ENCODE assay signal across 22 cellular contexts in the genomic region with DNA sequence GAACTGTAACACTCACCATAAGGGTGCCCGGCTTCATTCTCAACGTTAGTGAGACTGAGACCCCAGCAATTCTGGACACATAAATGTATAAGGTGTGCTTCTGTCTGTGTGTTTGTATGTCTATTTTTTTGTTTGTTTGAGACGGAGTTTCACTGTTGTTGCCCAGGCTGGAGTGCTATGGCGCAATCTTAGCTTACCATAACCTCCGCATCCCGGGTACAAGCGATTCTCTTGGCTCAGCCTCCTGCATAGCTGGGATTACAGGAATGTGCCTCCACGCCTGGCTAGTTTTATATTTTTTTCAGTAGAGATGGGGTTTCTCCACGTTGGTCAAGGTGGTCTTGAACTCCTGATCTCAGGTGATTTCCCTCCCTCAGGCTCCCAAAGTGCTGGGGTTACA. TPM values are rescaled to one million over a fixed set of nuclear protein-coding genes. Genes with fewer than 3 reads are reported as not detected.
DNase-seq lines count a peak whose midpoint lies in the region; ATAC-seq and TF ChIP-seq lines count a peak whose summit lies in the region.
"Had no signal": no experiment of that assay in that cellular context is flagged by ENCODE, and none has a peak within 500 bp of the region (broad histone marks: within the 10 kb centered on the region; RNA-seq: fewer than 3 reads in every experiment).

No MANE protein-coding gene starts in this region.

- H2AFZ ChIP-seq in hepatocyte (no peak overlapping the region), trophoblast cell (ENCODE audit: insufficient read depth, low read length, poor library complexity) (no peak overlapping the region)

- H3K9ac ChIP-seq in trophoblast cell (ENCODE audit: low read length) = no peak overlapping the region

- H3K27ac ChIP-seq in hepatocyte (peak overlapping the region; percentile 90), trophoblast cell (ENCODE audit: low read depth, low read length) (no peak overlapping the region), stomach (peak overlapping the region; percentile 70 to 86 (median 83))
- H3K27ac ChIP-seq: 22Rv1, A549, C4-2B had no signal

- peaks cover 22% of the 10 kb centered on the region for H3K79me1 ChIP-seq in trophoblast cell (ENCODE audit: low read length)

- peak overlapping the region; percentile 63 for H4K91ac ChIP-seq in trophoblast cell (ENCODE audit: low read depth, low read length)

- H3K36me3 Mint-ChIP-seq in Calu3 (ENCODE audit: insufficient read depth, unreplicated experiment) = peaks cover 26% of the 10 kb centered on the region

- no peaks in the 10 kb centered on the region for H3K9me2 ChIP-seq in hepatocyte (replicated peaks; ENCODE audit: insufficient read depth)

- no peak overlapping the region for H3K4ac ChIP-seq in trophoblast cell (ENCODE audit: low read depth, low read length)

- H3K23ac ChIP-seq in trophoblast cell (ENCODE audit: low read length) = no peak overlapping the region

- peaks cover 7% of the 10 kb centered on the region for H3K9me3 Mint-ChIP-seq in Calu3 (ENCODE audit: low read depth, unreplicated experiment)
- H3K9me3 Mint-ChIP-seq: CD4-positive, alpha-beta T cell had no signal

- no peak overlapping the region for H3K18ac ChIP-seq in trophoblast cell (ENCODE audit: low read length)

- no peak overlapping the region for H3K14ac ChIP-seq in trophoblast cell (ENCODE audit: low read length)

- no peak overlapping the region for H3K4me3 Mint-ChIP-seq in Calu3 (ENCODE audit: low read depth, unreplicated experiment)
- H3K4me3 Mint-ChIP-seq: CD4-positive, alpha-beta T cell; HFFc6 had no signal

- H2BK120ac ChIP-seq in trophoblast cell (ENCODE audit: insufficient read depth, low read length, poor library complexity) = peak overlapping the region; percentile 10

- H4K8ac ChIP-seq in trophoblast cell (ENCODE audit: low read depth, low read length) = no peak overlapping the region

- H3K4me3 ChIP-seq in hepatocyte (no peak overlapping the region), trophoblast cell (ENCODE audit: low read depth, low read length) (no peak overlapping the region), stomach (no peak overlapping the region)
- H3K4me3 ChIP-seq: A549 had no signal

- no peak for TF ChIP-seq EP300 in stomach (IDR thresholded peaks at IDR 0.05)

- TF ChIP-seq CTCF in Calu3 (IDR thresholded peaks at IDR 0.05; ENCODE audit: unreplicated experiment) = no peak
- TF ChIP-seq CTCF in hepatocyte (IDR thresholded peaks at IDR 0.05; ENCODE audit: poor library complexity) = no peak
- TF ChIP-seq CTCF in stomach (IDR thresholded peaks at IDR 0.05) = no peak

- H3K27me3 Mint-ChIP-seq in Calu3 (ENCODE audit: unreplicated experiment) = no peaks in the 10 kb centered on the region

- H3K36me3 ChIP-seq in hepatocyte (replicated peaks; ENCODE audit: insufficient read depth, low read depth) = no peaks in the 10 kb centered on the region
- H3K36me3 ChIP-seq in trophoblast cell (ENCODE audit: control insufficient read depth in 1 of 2, insufficient read depth in 2 of 2, low read length in 2 of 2) = no peaks in the 10 kb centered on the region
- no peaks in the 10 kb centered on the region for H3K36me3 ChIP-seq in stomach

- H3K27ac Mint-ChIP-seq in Calu3 (ENCODE audit: unreplicated experiment) = peak overlapping the region; percentile 85
- H3K27ac Mint-ChIP-seq: CD4-positive, alpha-beta T cell; HFFc6 had no signal

- H3K27me3 ChIP-seq in hepatocyte = no peaks in the 10 kb centered on the region
- H3K27me3 ChIP-seq in trophoblast cell (ENCODE audit: insufficient read depth, low read length) = no peaks in the 10 kb centered on the region
- H3K27me3 ChIP-seq in stomach = no peaks in the 10 kb centered on the region

- WGBS in hepatocyte (ENCODE audit: low lambda C conversion rate, missing lambda C conversion rate) = 95% methylated on average over 9 of the region's 9 CpGs
- WGBS in trophoblast cell (ENCODE audit: extremely low coverage, insufficient coverage, insufficient read length) = no CpG with 5 or more reads among the region's 9 CpGs
- 91 to 93% (median 92%) methylated on average over 9 of the region's 9 CpGs for WGBS in stomach, 5 donors

- H3K4me1 Mint-ChIP-seq in Calu3 (ENCODE audit: low read depth, unreplicated experiment) = peaks cover 31% of the 10 kb centered on the region

- CTCF ChIA-PET in Calu3 (lab: Charles Lee) = interaction anchor here (1.3 to 1.7 kb wide), 3 partner anchors 10 to 132 kb away, joined by 3 to 14 read pairs (median 3); no protein-coding TSS in a partner anchor

- DNase-seq in Calu3 (no peak), hepatocyte (ENCODE audit: low spot score) (no peak), trophoblast cell (no peak), stomach (no peak), NCI-H2029 treated with DMSO at 0.1 percent for 48 hours (lab: John Stamatoyannopoulos, UW) (no peak), amygdala (lab: John Stamatoyannopoulos, UW) (no peak)
- DNase-seq: AML-193; Caco-2; CD4-positive, alpha-beta T cell; DMS153; DMS79; GDM1; GOT3; H7 had no signal

- H4K20me1 ChIP-seq in hepatocyte (ENCODE audit: insufficient read depth, poor library complexity, severe bottlenecking) = no peaks in the 10 kb centered on the region

- H2AK5ac ChIP-seq in trophoblast cell (ENCODE audit: low read length) = peak overlapping the region; percentile 59

- H3K4me1 ChIP-seq in hepatocyte (ENCODE audit: insufficient read depth) (peaks cover 3% of the 10 kb centered on the region), trophoblast cell (ENCODE audit: control insufficient read depth in 1 of 2, insufficient read depth in 2 of 2, low read length in 2 of 2) (peaks cover 10 to 17% of the 10 kb centered on the region in 2 experiments), stomach (peaks cover 0 to 13% (median 0%) of the 10 kb centered on the region in 4 donors)

- ATAC-seq in HG03135 (IDR thresholded peaks at IDR 0.05; ENCODE audit: unreplicated experiment) = no peak
- ATAC-seq: HCT116 had no signal

- no peak overlapping the region for H4K12ac ChIP-seq in trophoblast cell (ENCODE audit: low read depth, low read length)

- TF ChIP-seq POLR2A in stomach (IDR thresholded peaks at IDR 0.05) = no peak

- intact Hi-C loops in Calu3 (cut with micrococcal nuclease; ENCODE audit: unreplicated experiment) = loop anchor here (2.0 to 5.0 kb wide), 2 partner anchors 46 to 86 kb away; no protein-coding TSS in a partner anchor
- intact Hi-C loops in stomach (cut with DNase I; ENCODE audit: low total_unique reads) = no loop called here

- H3K9me3 ChIP-seq in hepatocyte (ENCODE audit: low read depth) = peaks cover 4% of the 10 kb centered on the region
- peaks cover 5% of the 10 kb centered on the region for H3K9me3 ChIP-seq in trophoblast cell (ENCODE audit: insufficient read depth, low read depth, low read length)
- peaks cover 0 to 10% (median 0%) of the 10 kb centered on the region in 4 donors for H3K9me3 ChIP-seq in stomach

- no TSS peak for BruUV-seq in Calu3 (replicated peaks; lab: Mats Ljungman, UMichigan)

- H3K4me2 ChIP-seq in hepatocyte (peak overlapping the region; percentile 60), trophoblast cell (ENCODE audit: low read length) (no peak overlapping the region)
- H3K4me2 ChIP-seq: A549 had no signal

- peak overlapping the region; percentile 36 for H2BK5ac ChIP-seq in trophoblast cell (ENCODE audit: low read depth, low read length, poor library complexity)

- H3K79me2 ChIP-seq in hepatocyte (no peaks in the 10 kb centered on the region), trophoblast cell (ENCODE audit: control insufficient read depth, insufficient read depth, low read length, poor library complexity) (peaks cover 2% of the 10 kb centered on the region)

- H2BK12ac ChIP-seq in trophoblast cell (ENCODE audit: low read length) = peak overlapping the region; percentile 73

RNA-seq across cellular contexts. Expression of gene C2CD4B, which starts 43.3 kb away (rescaled TPM):
- total RNA-seq in Calu3 (2022) = 18.8 and 29.9 TPM in 2 replicates
- total RNA-seq in hepatocyte = 1.0 and 2.0 TPM in 2 replicates
- 2.6 and 6.2 TPM in 2 replicates for polyA plus RNA-seq in hepatocyte
- polyA plus RNA-seq in trophoblast cell (2013) = 0.74 and 0.90 TPM in 2 replicates
- total RNA-seq in stomach = 10 to 100 TPM in 3 of 5 donors, 1 to 10 TPM in 1, not detected in 1; 2.3 to 30.3 (median 22.3) TPM
- 10 to 100 TPM in 2 of 3 donors, 1 to 10 TPM in 1; 6.1 to 13.1 (median 11.8) TPM for polyA plus RNA-seq in stomach
- total RNA-seq: Daoy, HFFc6 had no signal
- polyA plus RNA-seq: BJ had no signal
